Comparison of ENCODE assay signal across 17 cellular contexts in genomic region chr6:39840781-39841180, GRCh38. TPM values are rescaled to one million over a fixed set of nuclear protein-coding genes. Genes with fewer than 3 reads are reported as not detected.
DNase-seq lines count a peak whose midpoint lies in the region; TF ChIP-seq lines count a peak whose summit lies in the region.
"Had no signal": no experiment of that assay in that cellular context is flagged by ENCODE, and none has a peak within 500 bp of the region (broad histone marks: within the 10 kb centered on the region; RNA-seq: fewer than 3 reads in every experiment).

No MANE protein-coding gene starts in this region.

- H3K9ac ChIP-seq in neuronal stem cell (ENCODE audit: low read depth, low read length, poor library complexity) = no peak overlapping the region

- H4K91ac ChIP-seq in neuronal stem cell (ENCODE audit: low read depth, low read length, poor library complexity) = no peak overlapping the region

- H3K4me1 ChIP-seq in neuronal stem cell (ENCODE audit: control insufficient read depth in 2 of 2, insufficient read depth in 1 of 2, low read depth in 1 of 2, low read length in 2 of 2) = peaks cover 0 to 10% of the 10 kb centered on the region in 2 donors
- peaks cover 3 to 91% (median 52%) of the 10 kb centered on the region in 4 donors for H3K4me1 ChIP-seq in tibial artery
- no peaks in the 10 kb centered on the region for H3K4me1 ChIP-seq in effector memory CD4-positive, alpha-beta T cell (ENCODE audit: control insufficient read depth, insufficient read depth, low read length, poor library complexity, severe bottlenecking)
- H3K4me1 ChIP-seq in stomach = peaks cover 0 to 60% (median 16%) of the 10 kb centered on the region in 4 donors

- no peaks in the 10 kb centered on the region for H3K9me3 ChIP-seq in neuronal stem cell (replicated peaks in 1 of 2; ENCODE audit: control insufficient read depth in 2 of 2, insufficient read depth in 1 of 2, low read depth in 1 of 2, low read length in 2 of 2)
- no peaks in the 10 kb centered on the region for H3K9me3 ChIP-seq in tibial artery
- no peaks in the 10 kb centered on the region for H3K9me3 ChIP-seq in effector memory CD4-positive, alpha-beta T cell (ENCODE audit: control insufficient read depth, low read length)
- H3K9me3 ChIP-seq in stomach = no peaks in the 10 kb centered on the region

- H2AK5ac ChIP-seq in neuronal stem cell (ENCODE audit: low read depth, low read length) = peak overlapping the region; percentile 76

- peak overlapping the region; percentile 55 for H3K27ac ChIP-seq in VCaP
- no peak overlapping the region for H3K27ac ChIP-seq in neuronal stem cell (replicated peaks; ENCODE audit: low read length)
- peak overlapping the region; percentile 23 to 75 for H3K27ac ChIP-seq in tibial artery
- no peak overlapping the region for H3K27ac ChIP-seq in effector memory CD4-positive, alpha-beta T cell (ENCODE audit: insufficient read depth, low read length, poor library complexity, severe bottlenecking)
- H3K27ac ChIP-seq in stomach = peak overlapping the region in 1 of 5 donors; percentile 1
- H3K27ac ChIP-seq: PC-9 had no signal

- H3K79me1 ChIP-seq in neuronal stem cell (ENCODE audit: low read depth, low read length) = no peaks in the 10 kb centered on the region

- H3K14ac ChIP-seq in neuronal stem cell (ENCODE audit: low read length) = no peak overlapping the region

- H3K23ac ChIP-seq in neuronal stem cell (ENCODE audit: low read depth, low read length, poor library complexity) = no peak overlapping the region

- peak overlapping the region; percentile 42 for H3K18ac ChIP-seq in neuronal stem cell (ENCODE audit: low read length)

- H2AFZ ChIP-seq in neuronal stem cell (ENCODE audit: low read length) = no peak overlapping the region
- H2AFZ ChIP-seq: PC-9 had no signal

- H3K4ac ChIP-seq in neuronal stem cell (ENCODE audit: low read length) = no peak overlapping the region

- no peaks in the 10 kb centered on the region for H3K36me3 ChIP-seq in neuronal stem cell (replicated peaks in 1 of 2; ENCODE audit: control insufficient read depth in 2 of 2, insufficient read depth in 2 of 2, low read length in 2 of 2)
- H3K36me3 ChIP-seq in tibial artery = no peaks in the 10 kb centered on the region
- no peaks in the 10 kb centered on the region for H3K36me3 ChIP-seq in effector memory CD4-positive, alpha-beta T cell (ENCODE audit: control insufficient read depth, insufficient read depth, low read length)
- H3K36me3 ChIP-seq in stomach = no peaks in the 10 kb centered on the region

- no peak overlapping the region for H2BK15ac ChIP-seq in neuronal stem cell (ENCODE audit: low read length)

- H4K8ac ChIP-seq in neuronal stem cell (ENCODE audit: low read depth, low read length) = no peak overlapping the region

- no peak overlapping the region for H2BK120ac ChIP-seq in neuronal stem cell (ENCODE audit: low read depth, low read length)

- DNase-seq in NCI-H2196 (lab: John Stamatoyannopoulos, UW; ENCODE audit: unreplicated experiment) (peak; percentile 21), neuronal stem cell (ENCODE audit: low spot score) (no peak), tibial artery (no peak), stomach (no peak), SKM-1 (lab: John Stamatoyannopoulos, UW; ENCODE audit: unreplicated experiment) (no peak)
- no peak for DNase-seq in effector memory CD4-positive, alpha-beta T cell
- DNase-seq: ACHN, C1 segment of cervical spinal cord, GDM1, H7, HFFc6, MM.1S, NCI-H1092 treated with DMSO at 0.1 percent for 48 hours, NCI-H2227 treated with DMSO at 0.1 percent for 48 hours, NCI-H82, PC-9 had no signal

- TF ChIP-seq POLR2A in stomach (IDR thresholded peaks at IDR 0.05) = no peak

- WGBS in neuronal stem cell (ENCODE audit: extremely low coverage in 2 of 2, insufficient read length in 2 of 2, insufficient replicate concordance in 1 of 2), 2 donors = no CpG with 5 or more reads among the region's 6 CpGs
- 45 to 60% (median 51%) methylated on average over 4 to 6 of the region's 6 CpGs for WGBS in stomach, 5 donors

- peaks cover 0 to 2% (median 0%) of the 10 kb centered on the region in 3 experiments for H3K27me3 ChIP-seq in neuronal stem cell (ENCODE audit: control insufficient read depth in 3 of 3, insufficient read depth in 3 of 3, low read depth in 1 of 3, low read length in 3 of 3)
- H3K27me3 ChIP-seq in tibial artery = no peaks in the 10 kb centered on the region
- no peaks in the 10 kb centered on the region for H3K27me3 ChIP-seq in effector memory CD4-positive, alpha-beta T cell (replicated peaks; ENCODE audit: control insufficient read depth, insufficient read depth, low read length, poor library complexity, severe bottlenecking)
- no peaks in the 10 kb centered on the region for H3K27me3 ChIP-seq in stomach

- H3K4me2 ChIP-seq in neuronal stem cell (ENCODE audit: insufficient read depth, low read length, poor library complexity, severe bottlenecking) = no peak overlapping the region
- H3K4me2 ChIP-seq: PC-9 had no signal

- intact Hi-C loops in tibial artery (cut with DNase I; ENCODE audit: low total_unique reads) (no loop called here), stomach (cut with DNase I; ENCODE audit: low total_unique reads) (no loop called here)

- no peak overlapping the region for H2BK5ac ChIP-seq in neuronal stem cell (ENCODE audit: low read length)

- H2BK12ac ChIP-seq in neuronal stem cell (ENCODE audit: low read length) = no peak overlapping the region

- H3K4me3 ChIP-seq in neuronal stem cell (ENCODE audit: low read length in 2 of 2) (no peak overlapping the region), tibial artery (no peak overlapping the region), stomach (no peak overlapping the region)
- no peak overlapping the region for H3K4me3 ChIP-seq in effector memory CD4-positive, alpha-beta T cell (ENCODE audit: insufficient read depth, low read depth, low read length, poor library complexity, severe bottlenecking)
- H3K4me3 ChIP-seq: PC-9 had no signal

- TF ChIP-seq EP300 in stomach (IDR thresholded peaks at IDR 0.05) = no peak

- TF ChIP-seq CTCF in VCaP (conservative IDR thresholded peaks at IDR 0.05) (no peak), tibial artery (IDR thresholded peaks at IDR 0.05) (no peak), stomach (IDR thresholded peaks at IDR 0.05) (no peak)

RNA-seq across cellular contexts. Expression of gene DAAM2, which starts 48.6 kb away (rescaled TPM):
- 2.6 TPM for polyA plus RNA-seq in neuronal stem cell (2013, experiment 1 of 2)
- polyA plus RNA-seq in neuronal stem cell (2013, experiment 2 of 2) = 2.5 TPM
- 10 to 100 TPM in 4 of 5 donors, 1 to 10 TPM in 1; 9.3 to 78.8 (median 35.7) TPM for total RNA-seq in stomach
- polyA plus RNA-seq in stomach = 10 to 100 TPM; 15.1 to 18.5 (median 17.9) TPM
- total RNA-seq: PC-9 had no signal

Comparison
In these comparisons a context has a peak if more than half of its experiments do, and no peak if none do; other contexts are left out.
1. H3K27ac ChIP-seq: peak in VCaP (single experiment) and tibial artery (2 of 2); none in neuronal stem cell (single experiment) and effector memory CD4-positive, alpha-beta T cell (single experiment).